In genomic region chr19:35754365-35755139, GRCh38 we compare ENCODE assay signal across 14 cellular contexts. TPM values are rescaled to one million over a fixed set of nuclear protein-coding genes. Genes with fewer than 3 reads are reported as not detected.
DNase-seq lines count a peak whose midpoint lies in the region; ATAC-seq and TF ChIP-seq lines count a peak whose summit lies in the region.
"Had no signal": no experiment of that assay in that cellular context is flagged by ENCODE, and none has a peak within 500 bp of the region (broad histone marks: within the 10 kb centered on the region; RNA-seq: fewer than 3 reads in every experiment).

No MANE protein-coding gene starts in this region.

- TF ChIP-seq CTCF in gastroesophageal sphincter (IDR thresholded peaks at IDR 0.05) (no peak), gastrocnemius medialis (IDR thresholded peaks at IDR 0.05 in 4 of 5, conservative IDR thresholded peaks at IDR 0.05 in 1 of 5) (no peak)

- H3K27me3 ChIP-seq in ACC112 (ENCODE audit: insufficient read depth, low read length) (no peaks in the 10 kb centered on the region), gastroesophageal sphincter (no peaks in the 10 kb centered on the region), gastrocnemius medialis (no peaks in the 10 kb centered on the region)

- TF ChIP-seq POLR2A in gastroesophageal sphincter (IDR thresholded peaks at IDR 0.05) (no peak), gastrocnemius medialis (IDR thresholded peaks at IDR 0.05) (no peak)

- H3K4me1 ChIP-seq in ACC112 (ENCODE audit: control insufficient read depth, insufficient read depth, low read length, unreplicated experiment): peaks cover 18% of the 10 kb centered on the region
- peaks cover 0 to 72% (median 35%) of the 10 kb centered on the region in 3 donors for H3K4me1 ChIP-seq in gastroesophageal sphincter
- peaks cover 23 to 46% of the 10 kb centered on the region in 2 donors for H3K4me1 ChIP-seq in gastrocnemius medialis

- no peak overlapping the region for H3K27ac Mint-ChIP-seq in T-helper 17 cell
- H3K27ac Mint-ChIP-seq: progenitor cell of endocrine pancreas had no signal

- peaks cover 3% of the 10 kb centered on the region for H3K36me3 Mint-ChIP-seq in T-helper 17 cell (ENCODE audit: low read depth)
- peaks cover 2% of the 10 kb centered on the region for H3K36me3 Mint-ChIP-seq in activated T-cell treated with anti-CD3 and anti-CD28 coated beads, Interleukin-2, amount 50 U/mL, for 4 hours (ENCODE audit: insufficient read depth)

- WGBS in gastroesophageal sphincter (ENCODE audit: low coverage in 1 of 2), 2 donors: 45 to 83% methylated on average over 2 to 10 of the region's 13 CpGs

- H3K79me2 ChIP-seq in ACC112 (ENCODE audit: control insufficient read depth, insufficient read depth, low read length, unreplicated experiment): peaks cover 8% of the 10 kb centered on the region

- H3K9me3 ChIP-seq in T-helper 17 cell (ENCODE audit: control insufficient read depth, low read length, poor library complexity, severe bottlenecking) (no peaks in the 10 kb centered on the region), gastroesophageal sphincter (no peaks in the 10 kb centered on the region), gastrocnemius medialis (no peaks in the 10 kb centered on the region)

- H3K27me3 Mint-ChIP-seq in T-helper 17 cell: no peaks in the 10 kb centered on the region
- peaks cover 5% of the 10 kb centered on the region for H3K27me3 Mint-ChIP-seq in activated T-cell treated with anti-CD3 and anti-CD28 coated beads, Interleukin-2, amount 50 U/mL, for 4 hours (ENCODE audit: low read depth)

- ATAC-seq in T-helper 17 cell: no peak
- ATAC-seq in gastroesophageal sphincter: no peak
- ATAC-seq in gastrocnemius medialis: no peak
- no peak for ATAC-seq in HG03571 (IDR thresholded peaks at IDR 0.05; ENCODE audit: unreplicated experiment)
- ATAC-seq in activated T-cell treated with anti-CD3 and anti-CD28 coated beads, Interleukin-2, amount 50 U/mL, for 4 hours: no peak
- ATAC-seq: Panc1 had no signal

- no peak for TF ChIP-seq EP300 in gastroesophageal sphincter (IDR thresholded peaks at IDR 0.05)

- H3K4me1 Mint-ChIP-seq in T-helper 17 cell: peaks cover 27% of the 10 kb centered on the region
- H3K4me1 Mint-ChIP-seq in activated T-cell treated with anti-CD3 and anti-CD28 coated beads, Interleukin-2, amount 50 U/mL, for 4 hours (ENCODE audit: low read depth): peaks cover 31% of the 10 kb centered on the region

- H3K27ac ChIP-seq in ACC112 (ENCODE audit: low read depth, low read length) (peak overlapping the region; percentile 72), gastroesophageal sphincter (peak overlapping the region; percentile 93 to 99 (median 96)), gastrocnemius medialis (peak overlapping the region; percentile 89 to 97 (median 95))
- H3K27ac ChIP-seq: C4-2B had no signal

- no peaks in the 10 kb centered on the region for H3K9me3 Mint-ChIP-seq in activated T-cell treated with anti-CD3 and anti-CD28 coated beads, Interleukin-2, amount 50 U/mL, for 4 hours

- in situ Hi-C loops in gastrocnemius medialis (cut with MboI; ENCODE audit: low sequenced_read_pairs in 4 of 4): loop anchor here in 1 of 4 donors (25.0 kb wide), 1 partner anchor 383 kb away; the partner anchor contains the start of gene CAPNS1

- peak overlapping the region; percentile 65 for H3K4me3 Mint-ChIP-seq in T-helper 17 cell
- H3K4me3 Mint-ChIP-seq in activated T-cell treated with anti-CD3 and anti-CD28 coated beads, Interleukin-2, amount 50 U/mL, for 4 hours: no peak overlapping the region

- H3K36me3 ChIP-seq in ACC112 (ENCODE audit: insufficient read depth, low read length) (no peaks in the 10 kb centered on the region), gastroesophageal sphincter (peaks cover 0 to 39% of the 10 kb centered on the region in 2 donors), gastrocnemius medialis (peaks cover 0 to 16% of the 10 kb centered on the region in 2 donors)

- H3K4me3 ChIP-seq in ACC112 (ENCODE audit: low read depth, low read length) (peak overlapping the region; percentile 93), gastroesophageal sphincter (peak overlapping the region; percentile 14 to 81), gastrocnemius medialis (peak overlapping the region in 3 of 4 donors; percentile 72 to 84 (median 76))
- H3K4me3 ChIP-seq: lung had no signal

- DNase-seq in T-helper 17 cell: no peak
- no peak for DNase-seq in gastrocnemius medialis
- no peak for DNase-seq in NCI-H2227 (lab: John Stamatoyannopoulos, UW; ENCODE audit: unreplicated experiment)
- no peak for DNase-seq in activated T-cell treated with anti-CD3 and anti-CD28 coated beads, Interleukin-2, amount 50 U/mL, for 4 hours
- DNase-seq in SHP77 treated with DMSO at 0.1 percent for 48 hours (lab: John Stamatoyannopoulos, UW): no peak
- DNase-seq: GDM1, MM.1S had no signal

- no peak overlapping the region for H2AFZ ChIP-seq in ACC112 (ENCODE audit: low read length, unreplicated experiment)

- intact Hi-C loops in gastrocnemius medialis (cut with DNase I; ENCODE audit: low total_unique reads): loop anchor here (1.0 to 10.0 kb wide), 6 partner anchors 37 to 712 kb away; partner anchors contain the start of genes COX6B1, COX7A1, HPN and USF2

RNA-seq across cellular contexts. Expression of gene HSPB6, which starts 2.3 kb away (rescaled TPM):
- total RNA-seq in T-helper 17 cell (not detected), gastroesophageal sphincter (100 to 1,000 TPM in 2 of 4 donors, 10 to 100 TPM in 2; 44.9 to 119 (median 96.6) TPM), gastrocnemius medialis (100 to 1,000 TPM in 2 of 4 donors, 10 to 100 TPM in 2; 79.8 to 241 (median 139) TPM)
- under 1 TPM; 0.22 to 0.46 (median 0.37) TPM for total RNA-seq in activated T-cell treated with anti-CD3 and anti-CD28 coated beads, Interleukin-2, amount 50 U/mL, for 4 hours
- total RNA-seq: progenitor cell of endocrine pancreas had no signal

RNA-seq across cellular contexts. Expression of gene PROSER3, which starts 3.4 kb away (rescaled TPM):
- total RNA-seq in T-helper 17 cell (10 to 100 TPM; 36.2 to 36.6 TPM), gastroesophageal sphincter (10 to 100 TPM; 10.1 to 17.1 (median 13.4) TPM), gastrocnemius medialis (1 to 10 TPM in 3 of 4 donors, under 1 TPM in 1; 0.63 to 4.3 (median 3.0) TPM)
- total RNA-seq in activated T-cell treated with anti-CD3 and anti-CD28 coated beads, Interleukin-2, amount 50 U/mL, for 4 hours: 10 to 100 TPM; 27.2 to 33.7 (median 27.3) TPM

RNA-seq across cellular contexts. Expression of gene LIN37, which starts 6.2 kb away (rescaled TPM):
- total RNA-seq in T-helper 17 cell: 10 to 100 TPM; 12.6 to 13.6 TPM
- 10 to 100 TPM; 14.4 to 29.4 (median 18.7) TPM for total RNA-seq in gastroesophageal sphincter
- total RNA-seq in gastrocnemius medialis: 10 to 100 TPM; 14.8 to 19.5 (median 16.6) TPM
- total RNA-seq in activated T-cell treated with anti-CD3 and anti-CD28 coated beads, Interleukin-2, amount 50 U/mL, for 4 hours: 1 to 10 TPM; 5.8 to 6.4 (median 6.4) TPM

RNA-seq across cellular contexts. Expression of gene PSENEN, which starts 9.1 kb away (rescaled TPM):
- total RNA-seq in T-helper 17 cell (10 to 100 TPM; 21.2 to 24.9 TPM), gastroesophageal sphincter (10 to 100 TPM; 20.4 to 35.7 (median 29.5) TPM), gastrocnemius medialis (10 to 100 TPM; 22.2 to 45.8 (median 38.3) TPM)
- total RNA-seq in activated T-cell treated with anti-CD3 and anti-CD28 coated beads, Interleukin-2, amount 50 U/mL, for 4 hours: 10 to 100 TPM; 46.1 to 49.3 (median 47.9) TPM

RNA-seq across cellular contexts. Expression of gene U2AF1L4, which starts 9.3 kb away (rescaled TPM):
- total RNA-seq in T-helper 17 cell (10 to 100 TPM; 48.1 to 68.2 TPM), gastroesophageal sphincter (10 to 100 TPM in 3 of 4 donors, 1 to 10 TPM in 1; 7.5 to 29.3 (median 23.7) TPM), gastrocnemius medialis (10 to 100 TPM in 2 of 4 donors, 1 to 10 TPM in 2; 5.1 to 22.9 (median 13.4) TPM)
- 10 to 100 TPM; 18.9 to 25.2 (median 19.4) TPM for total RNA-seq in activated T-cell treated with anti-CD3 and anti-CD28 coated beads, Interleukin-2, amount 50 U/mL, for 4 hours

Comparison
In these comparisons a context has a peak if more than half of its experiments do, and no peak if none do; other contexts are left out.
1. RNA of gene HSPB6, which starts 2.3 kb away (total RNA-seq): 79.8 to 241 TPM in gastrocnemius medialis and 44.9 to 119 TPM in gastroesophageal sphincter; 0.22 to 0.46 TPM in activated T-cell treated with anti-CD3 and anti-CD28 coated beads, Interleukin-2, amount 50 U/mL, for 4 hours and not detected in T-helper 17 cell; every median in the first group is over 10 times any median in the second.
2. Peak in every context shown above with its lines, with median percentiles within 50 percentile points of each other: H3K27ac ChIP-seq and H3K4me3 ChIP-seq.